In the genomic region with DNA sequence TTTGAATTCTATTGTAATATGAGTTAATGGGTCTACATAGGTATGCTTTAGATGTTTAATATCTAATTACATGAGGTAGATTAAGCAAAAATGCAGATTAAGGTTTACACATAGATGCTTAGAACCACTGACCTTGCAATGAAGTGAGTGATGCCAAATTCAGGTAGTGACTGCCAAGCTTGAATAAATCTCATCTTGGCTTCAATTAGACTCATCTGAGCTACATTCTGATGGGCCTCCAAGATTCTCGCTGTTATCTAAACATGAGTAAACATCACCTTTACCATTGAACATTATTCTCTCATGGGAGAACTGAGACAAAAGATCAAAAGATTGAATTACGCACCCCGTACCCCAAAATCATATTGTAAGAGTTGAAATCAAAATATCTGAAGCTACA, we compare ENCODE assay signal across 37 cellular contexts.
"Had no signal": no experiment of that assay in that cellular context is flagged by ENCODE, and none has a peak within 500 bp of the region (broad histone marks: within the 10 kb centered on the region; RNA-seq: fewer than 3 reads in every experiment).

No MANE protein-coding gene starts in this region.

- H3K27me3 ChIP-seq: ascending aorta, body of pancreas, brain microvascular endothelial cell, breast epithelium had no signal

- H3K4me1 ChIP-seq: body of pancreas, breast epithelium had no signal

- H3K4me3 Mint-ChIP-seq: activated CD4-positive, alpha-beta memory T cell treated with anti-CD3 and anti-CD28 coated beads, Interleukin-2, amount 10 ng/mL, durations not matched to agents 7 days and 5 days; activated CD4-positive, alpha-beta T cell treated with anti-CD3 and anti-CD28 coated beads for 36 hours; activated CD4-positive, alpha-beta T cell treated with anti-CD3 and anti-CD28 coated beads, Interleukin-2, amount 10 ng/mL, durations not matched to agents 7 days and 5 days; activated naive CD4-positive, alpha-beta T cell treated with anti-CD3 and anti-CD28 coated beads, Interleukin-2, amount 10 ng/mL, durations not matched to agents 7 days and 5 days; activated naive CD4-positive, alpha-beta T cell treated with anti-CD3 and anti-CD28 coated beads, Interleukin-2, amount 50 U/mL, for 24 hours; activated naive CD8-positive, alpha-beta T cell; activated naive CD8-positive, alpha-beta T cell treated with anti-CD3 and anti-CD28 coated beads, Interleukin-2, amount 10 ng/mL, durations not matched to agents 7 days and 5 days; activated naive CD8-positive, alpha-beta T cell treated with anti-CD3 and anti-CD28 coated beads, Interleukin-2, amount 50 U/mL, for 24 hours; activated T-cell treated with anti-CD3 and anti-CD28 coated beads, Interleukin-2, amount 50 U/mL, for 4 hours; activated T-cell treated with anti-CD3 and anti-CD28 coated beads, Interleukin-2, amount 50 U/mL, for 72 hours; activated T-helper 1 cell treated with anti-CD3 and anti-CD28 coated beads, Interleukin-12 subunit alpha, Interleukin-12 subunit beta, Interleukin-2, Interleukin-4 antibody, amounts not matched to agents 30 ng/mL and 10 ng/mL and 1 ng/mL, durations not matched to agents 14 hours and 24 hours and 36 hours; activated T-helper 17 cell treated with anti-CD3 and anti-CD28 coated beads, Interleukin-2, amount 50 U/mL, for 72 hours; T-helper 1 cell treated with Interleukin-12 subunit alpha and Interleukin-12 subunit beta and Interleukin-4 antibody, amounts not matched to agents 30 μg/mL and 1 μg/mL, for 36 hours; T-helper 2 cell treated with Interferon-gamma antibody and Interleukin-4, amounts not matched to agents 5 μg/mL and 100 μg/mL, for 36 hours had no signal

- H3K9me3 Mint-ChIP-seq: activated CD4-positive, alpha-beta memory T cell treated with anti-CD3 and anti-CD28 coated beads, Interleukin-2, amount 10 ng/mL, durations not matched to agents 7 days and 5 days; activated CD4-positive, alpha-beta T cell treated with anti-CD3 and anti-CD28 coated beads, Interleukin-2, amount 10 ng/mL, durations not matched to agents 7 days and 5 days; activated naive CD4-positive, alpha-beta T cell treated with anti-CD3 and anti-CD28 coated beads, Interleukin-2, amount 10 ng/mL, durations not matched to agents 7 days and 5 days; activated naive CD4-positive, alpha-beta T cell treated with anti-CD3 and anti-CD28 coated beads, Interleukin-2, amount 50 U/mL, for 24 hours; activated naive CD8-positive, alpha-beta T cell treated with anti-CD3 and anti-CD28 coated beads, Interleukin-2, amount 10 ng/mL, durations not matched to agents 7 days and 5 days; activated naive CD8-positive, alpha-beta T cell treated with anti-CD3 and anti-CD28 coated beads, Interleukin-2, amount 50 U/mL, for 24 hours; activated T-cell treated with anti-CD3 and anti-CD28 coated beads, Interleukin-2, amount 50 U/mL, for 4 hours; activated T-cell treated with anti-CD3 and anti-CD28 coated beads, Interleukin-2, amount 50 U/mL, for 72 hours; activated T-helper 1 cell treated with anti-CD3 and anti-CD28 coated beads, Interleukin-12 subunit alpha, Interleukin-12 subunit beta, Interleukin-2, Interleukin-4 antibody, amounts not matched to agents 30 ng/mL and 10 ng/mL and 1 ng/mL, durations not matched to agents 14 hours and 24 hours and 36 hours; activated T-helper 17 cell treated with anti-CD3 and anti-CD28 coated beads, Interleukin-2, amount 50 U/mL, for 72 hours; T-helper 1 cell treated with Interleukin-12 subunit alpha and Interleukin-12 subunit beta and Interleukin-4 antibody, amounts not matched to agents 30 μg/mL and 1 μg/mL, for 36 hours; T-helper 2 cell treated with Interferon-gamma antibody and Interleukin-4, amounts not matched to agents 5 μg/mL and 100 μg/mL, for 36 hours had no signal

- FAIRE-seq: TTC549 had no signal

- H3K36me3 ChIP-seq: breast epithelium had no signal

- H3K4me3 ChIP-seq: ascending aorta, body of pancreas, breast epithelium had no signal

- H3K27me3 Mint-ChIP-seq: activated CD4-positive, alpha-beta memory T cell treated with anti-CD3 and anti-CD28 coated beads, Interleukin-2, amount 10 ng/mL, durations not matched to agents 7 days and 5 days; activated CD4-positive, alpha-beta T cell treated with anti-CD3 and anti-CD28 coated beads for 36 hours; activated CD4-positive, alpha-beta T cell treated with anti-CD3 and anti-CD28 coated beads, Interleukin-2, amount 10 ng/mL, durations not matched to agents 7 days and 5 days; activated naive CD4-positive, alpha-beta T cell treated with anti-CD3 and anti-CD28 coated beads, Interleukin-2, amount 10 ng/mL, durations not matched to agents 7 days and 5 days; activated naive CD4-positive, alpha-beta T cell treated with anti-CD3 and anti-CD28 coated beads, Interleukin-2, amount 50 U/mL, for 24 hours; activated naive CD8-positive, alpha-beta T cell; activated naive CD8-positive, alpha-beta T cell treated with anti-CD3 and anti-CD28 coated beads, Interleukin-2, amount 10 ng/mL, durations not matched to agents 7 days and 5 days; activated naive CD8-positive, alpha-beta T cell treated with anti-CD3 and anti-CD28 coated beads, Interleukin-2, amount 50 U/mL, for 24 hours; activated T-helper 17 cell treated with anti-CD3 and anti-CD28 coated beads, Interleukin-2, amount 50 U/mL, for 72 hours had no signal

- ATAC-seq: activated CD4-positive, alpha-beta T cell treated with anti-CD3 and anti-CD28 coated beads for 36 hours; activated CD4-positive, CD25-positive, alpha-beta regulatory T cell treated with anti-CD3 and anti-CD28 coated beads, Interleukin-2, amount 50 U/mL, for 24 hours; activated naive CD8-positive, alpha-beta T cell treated with anti-CD3 and anti-CD28 coated beads, Interleukin-2, amount 50 U/mL, for 24 hours; activated T-cell treated with anti-CD3 and anti-CD28 coated beads, Interleukin-2, amount 50 U/mL, for 4 hours; activated T-cell treated with anti-CD3 and anti-CD28 coated beads, Interleukin-2, amount 50 U/mL, for 72 hours; activated T-helper 17 cell treated with anti-CD3 and anti-CD28 coated beads, Interleukin-2, amount 50 U/mL, for 72 hours; body of pancreas had no signal

- H3K27ac Mint-ChIP-seq: activated CD4-positive, alpha-beta memory T cell treated with anti-CD3 and anti-CD28 coated beads, Interleukin-2, amount 10 ng/mL, durations not matched to agents 7 days and 5 days; activated CD4-positive, alpha-beta T cell treated with anti-CD3 and anti-CD28 coated beads for 36 hours; activated CD4-positive, alpha-beta T cell treated with anti-CD3 and anti-CD28 coated beads, Interleukin-2, amount 10 ng/mL, durations not matched to agents 7 days and 5 days; activated naive CD4-positive, alpha-beta T cell treated with anti-CD3 and anti-CD28 coated beads, Interleukin-2, amount 10 ng/mL, durations not matched to agents 7 days and 5 days; activated naive CD4-positive, alpha-beta T cell treated with anti-CD3 and anti-CD28 coated beads, Interleukin-2, amount 50 U/mL, for 24 hours; activated naive CD8-positive, alpha-beta T cell; activated naive CD8-positive, alpha-beta T cell treated with anti-CD3 and anti-CD28 coated beads, Interleukin-2, amount 10 ng/mL, durations not matched to agents 7 days and 5 days; activated naive CD8-positive, alpha-beta T cell treated with anti-CD3 and anti-CD28 coated beads, Interleukin-2, amount 50 U/mL, for 24 hours; activated T-cell treated with anti-CD3 and anti-CD28 coated beads, Interleukin-2, amount 50 U/mL, for 72 hours; activated T-helper 1 cell treated with anti-CD3 and anti-CD28 coated beads, Interleukin-12 subunit alpha, Interleukin-12 subunit beta, Interleukin-2, Interleukin-4 antibody, amounts not matched to agents 30 ng/mL and 10 ng/mL and 1 ng/mL, durations not matched to agents 14 hours and 24 hours and 36 hours; activated T-helper 17 cell treated with anti-CD3 and anti-CD28 coated beads, Interleukin-2, amount 50 U/mL, for 72 hours; T-helper 1 cell treated with Interleukin-12 subunit alpha and Interleukin-12 subunit beta and Interleukin-4 antibody, amounts not matched to agents 30 μg/mL and 1 μg/mL, for 36 hours; T-helper 2 cell treated with Interferon-gamma antibody and Interleukin-4, amounts not matched to agents 5 μg/mL and 100 μg/mL, for 36 hours had no signal

- H3K36me3 Mint-ChIP-seq: activated naive CD4-positive, alpha-beta T cell treated with anti-CD3 and anti-CD28 coated beads, Interleukin-2, amount 10 ng/mL, durations not matched to agents 7 days and 5 days; activated naive CD4-positive, alpha-beta T cell treated with anti-CD3 and anti-CD28 coated beads, Interleukin-2, amount 50 U/mL, for 24 hours; activated naive CD8-positive, alpha-beta T cell; activated naive CD8-positive, alpha-beta T cell treated with anti-CD3 and anti-CD28 coated beads, Interleukin-2, amount 10 ng/mL, durations not matched to agents 7 days and 5 days had no signal

- H3K9me3 ChIP-seq: ascending aorta, body of pancreas, breast epithelium had no signal

- H3K27ac ChIP-seq: ascending aorta, body of pancreas, brain microvascular endothelial cell, breast epithelium, VCaP had no signal

- H3K4me1 Mint-ChIP-seq: activated CD4-positive, alpha-beta memory T cell treated with anti-CD3 and anti-CD28 coated beads, Interleukin-2, amount 10 ng/mL, durations not matched to agents 7 days and 5 days; activated CD4-positive, alpha-beta T cell treated with anti-CD3 and anti-CD28 coated beads for 36 hours; activated CD4-positive, alpha-beta T cell treated with anti-CD3 and anti-CD28 coated beads, Interleukin-2, amount 10 ng/mL, durations not matched to agents 7 days and 5 days; activated naive CD4-positive, alpha-beta T cell treated with anti-CD3 and anti-CD28 coated beads, Interleukin-2, amount 10 ng/mL, durations not matched to agents 7 days and 5 days; activated naive CD4-positive, alpha-beta T cell treated with anti-CD3 and anti-CD28 coated beads, Interleukin-2, amount 50 U/mL, for 24 hours; activated naive CD8-positive, alpha-beta T cell treated with anti-CD3 and anti-CD28 coated beads, Interleukin-2, amount 10 ng/mL, durations not matched to agents 7 days and 5 days; activated naive CD8-positive, alpha-beta T cell treated with anti-CD3 and anti-CD28 coated beads, Interleukin-2, amount 50 U/mL, for 24 hours; activated T-helper 17 cell treated with anti-CD3 and anti-CD28 coated beads, Interleukin-2, amount 50 U/mL, for 72 hours had no signal

- DNase-seq: activated CD4-positive, alpha-beta memory T cell treated with anti-CD3 and anti-CD28 coated beads, Interleukin-2, amount 10 ng/mL, durations not matched to agents 7 days and 5 days; activated CD4-positive, alpha-beta T cell treated with anti-CD3 and anti-CD28 coated beads for 1 hour; activated CD4-positive, alpha-beta T cell treated with anti-CD3 and anti-CD28 coated beads for 36 hours; activated CD4-positive, alpha-beta T cell treated with anti-CD3 and anti-CD28 coated beads for 48 hours; activated CD4-positive, alpha-beta T cell treated with anti-CD3 and anti-CD28 coated beads, Interleukin-2, amount 10 ng/mL, durations not matched to agents 7 days and 5 days; activated CD4-positive, alpha-beta T cell treated with anti-CD3 and anti-CD28 coated beads, Interleukin-2, amount 50 U/mL, for 48 hours; activated CD4-positive, CD25-positive, alpha-beta regulatory T cell; activated CD8-positive, alpha-beta memory T cell treated with anti-CD3 and anti-CD28 coated beads, Interleukin-2, amount 50 U/mL, for 4 hours; activated effector memory CD4-positive, alpha-beta T cell treated with anti-CD3 and anti-CD28 coated beads, Interleukin-2, amount 50 U/mL, for 16 hours; activated gamma-delta T cell treated with Interleukin-2 at 50 U/mL for 16 hours; activated naive CD4-positive, alpha-beta T cell; activated naive CD4-positive, alpha-beta T cell treated with anti-CD3 and anti-CD28 coated beads, Interleukin-2, amount 10 ng/mL, durations not matched to agents 7 days and 5 days; activated naive CD8-positive, alpha-beta T cell treated with anti-CD3 and anti-CD28 coated beads, Interleukin-2, amount 10 ng/mL, durations not matched to agents 7 days and 5 days; activated naive CD8-positive, alpha-beta T cell treated with anti-CD3 and anti-CD28 coated beads, Interleukin-2, amount 50 U/mL, for 24 hours; activated T-cell treated with anti-CD3 and anti-CD28 coated beads for 4 hours; activated T-cell treated with anti-CD3 and anti-CD28 coated beads, Interleukin-2, amount 50 U/mL, for 1 hour; activated T-cell treated with anti-CD3 and anti-CD28 coated beads, Interleukin-2, amount 50 U/mL, for 4 hours; activated T-cell treated with anti-CD3 and anti-CD28 coated beads, Interleukin-2, amount 50 U/mL, for 72 hours; amygdala; anterior cingulate cortex; body of pancreas; brain microvascular endothelial cell; central memory CD4-positive, alpha-beta T cell; T-helper 1 cell; T-helper 2 cell; T-helper 9 cell had no signal
